1 cellular context compared by ENCODE assay signal in genomic region chr2:238173692-238174091, GRCh38.
TF ChIP-seq lines count a peak whose summit lies in the region.

No MANE protein-coding gene starts in this region.

TF ChIP-seq in endothelial cell of umbilical vein, 7 proteins besides CTCF, POLR2A, EP300 and RAD21 (continued from another document):
- TF ChIP-seq MAX (IDR thresholded peaks at IDR 0.05; ENCODE audit: insufficient read depth, insufficient read length), result no peak
TF ChIP-seq in endothelial cell of umbilical vein: peak in this region for 0.
